9 cellular contexts compared by ENCODE assay signal in the genomic region with DNA sequence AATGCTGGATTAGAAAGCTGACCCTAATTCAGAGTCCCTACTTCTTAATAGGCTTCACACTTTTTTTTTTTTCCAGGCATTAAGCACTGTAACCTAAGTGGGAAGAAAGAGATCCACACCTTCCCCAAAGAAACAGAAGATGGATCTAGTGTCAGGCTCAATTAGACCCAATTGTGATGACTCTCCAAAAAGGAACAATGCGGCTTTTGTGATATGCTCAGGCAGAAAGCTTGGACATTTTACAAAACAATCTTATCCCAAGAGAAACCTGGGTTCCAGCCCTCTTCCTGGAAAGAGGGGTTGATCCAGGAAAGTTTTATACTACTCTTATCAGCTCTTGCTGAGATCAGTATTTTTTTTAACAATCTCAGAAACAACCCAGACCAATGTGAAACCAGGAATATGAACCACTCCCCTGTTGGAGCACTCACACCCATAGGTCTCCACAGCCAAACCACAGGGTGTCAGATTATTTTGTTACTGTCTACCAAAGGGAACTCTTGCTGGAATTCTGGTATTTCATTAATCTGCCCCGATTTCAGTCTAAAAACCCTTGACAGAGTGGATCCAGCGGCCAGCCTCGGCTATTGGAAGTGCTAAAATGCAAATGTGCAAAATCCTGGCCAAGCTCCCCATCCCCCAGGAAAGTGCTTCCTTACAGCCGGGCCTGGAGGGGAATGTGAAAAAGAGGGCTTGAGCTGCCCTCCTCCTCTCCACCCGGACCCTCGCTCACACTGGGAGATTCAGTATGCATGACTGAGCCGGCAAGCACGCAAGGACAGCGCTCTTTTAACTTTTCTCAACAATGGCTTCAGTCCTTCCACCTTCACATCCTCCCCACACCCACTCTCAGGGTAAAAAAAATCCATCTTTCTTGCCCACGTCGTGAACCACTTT. TPM values are rescaled to one million over a fixed set of nuclear protein-coding genes. Genes with fewer than 3 reads are reported as not detected.
DNase-seq lines count a peak whose midpoint lies in the region; ATAC-seq and TF ChIP-seq lines count a peak whose summit lies in the region.
"Had no signal": no experiment of that assay in that cellular context is flagged by ENCODE, and none has a peak within 500 bp of the region (broad histone marks: within the 10 kb centered on the region; RNA-seq: fewer than 3 reads in every experiment).

No MANE protein-coding gene starts in this region.

- H3K4me1 ChIP-seq in gastrocnemius medialis: peaks cover 36 to 53% of the 10 kb centered on the region in 2 donors

- H3K27ac Mint-ChIP-seq in activated naive CD8-positive, alpha-beta T cell treated with anti-CD3 and anti-CD28 coated beads for 36 hours: peak overlapping the region; percentile 69

- intact Hi-C loops in gastrocnemius medialis (cut with DNase I; ENCODE audit: low total_unique reads): no loop called here

- H3K27ac ChIP-seq in gastrocnemius medialis: peak overlapping the region; percentile 3 to 52 (median 24)
- H3K27ac ChIP-seq: SJSA1 had no signal

- H3K36me3 ChIP-seq in gastrocnemius medialis: no peaks in the 10 kb centered on the region

- POLR2A ChIA-PET in HEK293T (lab: Yijun Ruan, JAX): interaction anchor here (0.5 to 0.9 kb wide), 3 partner anchors 13 to 521 kb away, joined by 3 to 4 read pairs (median 3); no protein-coding TSS in a partner anchor

- no peaks in the 10 kb centered on the region for H3K27me3 Mint-ChIP-seq in activated naive CD8-positive, alpha-beta T cell treated with anti-CD3 and anti-CD28 coated beads for 36 hours

- ATAC-seq in gastrocnemius medialis (no peak), HG02884 (IDR thresholded peaks at IDR 0.05; ENCODE audit: unreplicated experiment) (no peak), left lobe of liver (no peak)

- peaks cover 51% of the 10 kb centered on the region for H3K4me1 Mint-ChIP-seq in activated naive CD8-positive, alpha-beta T cell treated with anti-CD3 and anti-CD28 coated beads for 36 hours

- peak overlapping the region; percentile 40 to 86 (median 84) for H3K4me3 ChIP-seq in gastrocnemius medialis
- H3K4me3 ChIP-seq: SJSA1 had no signal

- no peak for TF ChIP-seq POLR2A in gastrocnemius medialis (IDR thresholded peaks at IDR 0.05)

- H3K4me3 Mint-ChIP-seq in activated naive CD8-positive, alpha-beta T cell treated with anti-CD3 and anti-CD28 coated beads for 36 hours: peak overlapping the region; percentile 79

- CTCF ChIA-PET in HEK293T (lab: Yijun Ruan, JAX): interaction anchor here (0.5 to 1.0 kb wide), 3 partner anchors 10 to 569 kb away, joined by 3 to 5 read pairs (median 4); no protein-coding TSS in a partner anchor

- no peaks in the 10 kb centered on the region for H3K9me3 Mint-ChIP-seq in activated naive CD8-positive, alpha-beta T cell treated with anti-CD3 and anti-CD28 coated beads for 36 hours

- peaks cover 25% of the 10 kb centered on the region for H3K36me3 Mint-ChIP-seq in activated naive CD8-positive, alpha-beta T cell treated with anti-CD3 and anti-CD28 coated beads for 36 hours

- in situ Hi-C loops in gastrocnemius medialis (cut with MboI; ENCODE audit: low sequenced_read_pairs in 4 of 4): loop anchor here (25.0 kb wide), 3 partner anchors 303 to 1028 kb away; a partner anchor contains a TSS

- DNase-seq in HEK293T (ENCODE audit: extremely low spot score) (peak; percentile 47), hepatic stellate cell (ENCODE audit: low spot score) (peak; percentile 47), gastrocnemius medialis (no peak), NCI-H82 treated with DMSO at 0.1 percent for 48 hours (lab: John Stamatoyannopoulos, UW; ENCODE audit: unreplicated experiment) (no peak), left lobe of liver (ENCODE audit: low spot score) (no peak)
- DNase-seq in activated naive CD8-positive, alpha-beta T cell treated with anti-CD3 and anti-CD28 coated beads for 36 hours: no peak
- DNase-seq in stimulated activated naive CD4-positive, alpha-beta T cell (lab: John Stamatoyannopoulos, UW): no peak

- H3K9me3 ChIP-seq in gastrocnemius medialis: no peaks in the 10 kb centered on the region

- H3K27me3 ChIP-seq in gastrocnemius medialis: no peaks in the 10 kb centered on the region
- H3K27me3 ChIP-seq: SJSA1 had no signal

- no peak for TF ChIP-seq CTCF in gastrocnemius medialis (IDR thresholded peaks at IDR 0.05 in 4 of 5, conservative IDR thresholded peaks at IDR 0.05 in 1 of 5)

TF ChIP-seq in HEK293T, 16 proteins besides CTCF, POLR2A, EP300 and RAD21:
- TF ChIP-seq L3MBTL2 (conservative IDR thresholded peaks at IDR 0.05): no peak
- no peak for TF ChIP-seq ZNF384 (IDR thresholded peaks at IDR 0.05)
- no peak for TF ChIP-seq LEF1 (IDR thresholded peaks at IDR 0.05; ENCODE audit: borderline replicate concordance)
- no peak for TF ChIP-seq SUZ12 (IDR thresholded peaks at IDR 0.05)
- TF ChIP-seq, protein P1, sequence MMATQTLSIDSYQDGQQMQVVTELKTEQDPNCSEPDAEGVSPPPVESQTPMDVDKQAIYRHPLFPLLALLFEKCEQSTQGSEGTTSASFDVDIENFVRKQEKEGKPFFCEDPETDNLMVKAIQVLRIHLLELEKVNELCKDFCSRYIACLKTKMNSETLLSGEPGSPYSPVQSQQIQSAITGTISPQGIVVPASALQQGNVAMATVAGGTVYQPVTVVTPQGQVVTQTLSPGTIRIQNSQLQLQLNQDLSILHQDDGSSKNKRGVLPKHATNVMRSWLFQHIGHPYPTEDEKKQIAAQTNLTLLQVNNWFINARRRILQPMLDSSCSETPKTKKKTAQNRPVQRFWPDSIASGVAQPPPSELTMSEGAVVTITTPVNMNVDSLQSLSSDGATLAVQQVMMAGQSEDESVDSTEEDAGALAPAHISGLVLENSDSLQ (IDR thresholded peaks at IDR 0.05): no peak
- TF ChIP-seq BHLHE40 (IDR thresholded peaks at IDR 0.05; ENCODE audit: borderline replicate concordance): no peak
- no peak for TF ChIP-seq TARDBP (IDR thresholded peaks at IDR 0.05)
- TF ChIP-seq ELF4 (IDR thresholded peaks at IDR 0.05): no peak
- no peak for TF ChIP-seq FOXA1 (IDR thresholded peaks at IDR 0.05)
- TF ChIP-seq CTBP1 (IDR thresholded peaks at IDR 0.05; ENCODE audit: borderline replicate concordance): no peak
- TF ChIP-seq SP1 (IDR thresholded peaks at IDR 0.05): no peak
- no peak for TF ChIP-seq FOXK2 (IDR thresholded peaks at IDR 0.05)
- no peak for TF ChIP-seq ARNT (IDR thresholded peaks at IDR 0.05)

RNA-seq across cellular contexts. Expression of a gene that starts 4.0 kb away (rescaled TPM):
- total RNA-seq in activated naive CD8-positive, alpha-beta T cell treated with anti-CD3 and anti-CD28 coated beads for 36 hours: 10 to 100 TPM; 18.4 to 18.8 TPM
- 10 to 100 TPM in 1 of 4 donors, 1 to 10 TPM in 3; 5.8 to 11.5 (median 7.4) TPM for total RNA-seq in gastrocnemius medialis
- total RNA-seq in left lobe of liver: 7.3 TPM

RNA-seq across cellular contexts. Expression of a gene that starts 38.7 kb away (rescaled TPM):
- total RNA-seq in activated naive CD8-positive, alpha-beta T cell treated with anti-CD3 and anti-CD28 coated beads for 36 hours: under 1 TPM; 0.08 to 0.19 TPM
- total RNA-seq in gastrocnemius medialis (1 to 10 TPM in 2 of 4 donors, under 1 TPM in 2; 0.17 to 2.5 (median 0.88) TPM), left lobe of liver (4.2 TPM)

Comparison
In these comparisons a context has a peak if more than half of its experiments do, and no peak if none do; other contexts are left out.
1. DNase-seq: peak in HEK293T (single experiment) and hepatic stellate cell (single experiment); none in activated naive CD8-positive, alpha-beta T cell treated with anti-CD3 and anti-CD28 coated beads for 36 hours (single experiment), gastrocnemius medialis (0 of 2), stimulated activated naive CD4-positive, alpha-beta T cell (0 of 6), NCI-H82 treated with DMSO at 0.1 percent for 48 hours (single experiment) and left lobe of liver (single experiment).